In the genomic region with DNA sequence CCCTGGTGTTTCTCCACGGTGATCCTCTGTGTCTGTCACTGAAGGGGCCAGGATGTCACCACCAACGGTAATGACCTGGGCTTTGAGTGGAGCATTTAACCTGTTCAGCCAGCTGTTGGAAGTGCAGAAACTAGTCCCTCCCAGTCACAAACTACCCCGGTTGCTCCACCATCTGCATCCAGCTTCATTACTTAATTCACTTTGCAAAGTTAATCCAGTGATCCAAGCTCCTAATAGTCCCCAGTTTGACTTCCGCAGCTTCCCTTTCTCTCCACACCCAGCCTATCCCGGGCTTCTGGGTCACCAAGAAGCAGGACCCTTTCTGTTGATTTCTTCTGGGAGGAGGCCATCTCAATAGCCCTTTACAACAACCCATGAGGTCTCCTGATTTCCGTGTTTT, we compare ENCODE assay signal across 20 cellular contexts.
DNase-seq lines count a peak whose midpoint lies in the region; ATAC-seq and TF ChIP-seq lines count a peak whose summit lies in the region.
"Had no signal": no experiment of that assay in that cellular context is flagged by ENCODE, and none has a peak within 500 bp of the region (broad histone marks: within the 10 kb centered on the region; RNA-seq: fewer than 3 reads in every experiment).

No MANE protein-coding gene starts in this region.

- intact Hi-C loops in activated CD4-positive, alpha-beta T cell treated with anti-CD3 and anti-CD28 coated beads, Interleukin-2, amount 10 ng/mL, durations not matched to agents 24 days and 14 days (cut with micrococcal nuclease) = no loop called here
- intact Hi-C loops in activated B cell treated with CpG ODN at 0.5 μM for 24 hours (cut with micrococcal nuclease) (no loop called here), psoas muscle (cut with DNase I) (no loop called here)

- no peaks in the 10 kb centered on the region for H3K27me3 ChIP-seq in CD8-positive, alpha-beta memory T cell (ENCODE audit: insufficient read depth, low read length, poor library complexity, severe bottlenecking)
- no peaks in the 10 kb centered on the region for H3K27me3 ChIP-seq in psoas muscle (ENCODE audit: insufficient read depth in 3 of 3, low read length in 2 of 3)

- no peaks in the 10 kb centered on the region for H3K9me3 Mint-ChIP-seq in activated CD4-positive, alpha-beta T cell treated with anti-CD3 and anti-CD28 coated beads, Interleukin-2, amount 10 ng/mL, durations not matched to agents 24 days and 14 days
- H3K9me3 Mint-ChIP-seq in CD8-positive, alpha-beta memory T cell = no peaks in the 10 kb centered on the region
- no peaks in the 10 kb centered on the region for H3K9me3 Mint-ChIP-seq in activated B cell treated with CpG ODN at 0.5 μM for 24 hours
- H3K9me3 Mint-ChIP-seq in nephron = no peaks in the 10 kb centered on the region
- no peaks in the 10 kb centered on the region for H3K9me3 Mint-ChIP-seq in type B pancreatic cell

- no peaks in the 10 kb centered on the region for H3K36me3 ChIP-seq in CD8-positive, alpha-beta memory T cell (ENCODE audit: insufficient read depth, low read length)
- H3K36me3 ChIP-seq in psoas muscle (ENCODE audit: insufficient read depth in 1 of 2, low read depth in 1 of 2) = peaks cover 0 to 24% of the 10 kb centered on the region in 2 donors

- no peaks in the 10 kb centered on the region for H3K9me3 ChIP-seq in CD8-positive, alpha-beta memory T cell (ENCODE audit: low read length)
- H3K9me3 ChIP-seq in psoas muscle = no peaks in the 10 kb centered on the region
- H3K9me3 ChIP-seq: A549 had no signal

- H3K4me3 ChIP-seq in CD8-positive, alpha-beta memory T cell (ENCODE audit: low read length) = peak overlapping the region; percentile 52
- H3K4me3 ChIP-seq in psoas muscle = no peak overlapping the region
- H3K4me3 ChIP-seq: A549 had no signal

- no peak for DNase-seq in activated CD4-positive, alpha-beta T cell treated with anti-CD3 and anti-CD28 coated beads, Interleukin-2, amount 10 ng/mL, durations not matched to agents 24 days and 14 days
- no peak for DNase-seq in activated CD4-positive, alpha-beta T cell treated with anti-CD3 and anti-CD28 coated beads, Interleukin-2, amount 50 U/mL, for 4 hours
- no peak for DNase-seq in CD8-positive, alpha-beta memory T cell
- DNase-seq in activated B cell treated with CpG ODN at 0.5 μM for 24 hours (no peak), GM20000 (ENCODE audit: low spot score) (no peak), type B pancreatic cell (ENCODE audit: extremely low spot score, unreplicated experiment) (no peak), psoas muscle (no peak)
- DNase-seq: Calu3; dermis blood vessel endothelial cell; H7; hippocampal formation; Kasumi-1; left colon; NCI-H1436 treated with DMSO at 0.1 percent for 48 hours; NCI-H510A treated with DMSO at 0.1 percent for 48 hours; retina; stimulated activated CD4-positive, alpha-beta T cell treated with anti-CD3 and anti-CD28 coated beads, Interleukin-1b, Interleukin-23, amount 100 ng/mL, for 48 hours had no signal

- peak overlapping the region; percentile 98 for H3K27ac Mint-ChIP-seq in activated CD4-positive, alpha-beta T cell treated with anti-CD3 and anti-CD28 coated beads, Interleukin-2, amount 10 ng/mL, durations not matched to agents 24 days and 14 days
- peak overlapping the region in 7 of 8 donors; percentile 22 to 91 (median 74) for H3K27ac Mint-ChIP-seq in CD8-positive, alpha-beta memory T cell
- H3K27ac Mint-ChIP-seq in activated B cell treated with CpG ODN at 0.5 μM for 24 hours (peak overlapping the region; percentile 95), nephron (peak overlapping the region in 2 of 3 experiments; percentile 25 to 47), type B pancreatic cell (no peak overlapping the region)

- peaks cover 31% of the 10 kb centered on the region for H3K4me1 ChIP-seq in CD8-positive, alpha-beta memory T cell (ENCODE audit: insufficient read depth, low read length)
- no peaks in the 10 kb centered on the region for H3K4me1 ChIP-seq in psoas muscle
- H3K4me1 ChIP-seq: A549 had no signal

- POLR2A ChIA-PET in CD8-positive, alpha-beta memory T cell (lab: Charles Lee) = no interaction called here
- POLR2A ChIA-PET in activated B cell treated with CpG ODN at 0.5 μM for 24 hours (lab: Charles Lee) = interaction anchor here (1.4 kb wide), 1 partner anchor 14 kb away, joined by 4 read pairs; no protein-coding TSS in a partner anchor

- peaks cover 33% of the 10 kb centered on the region for H3K4me1 Mint-ChIP-seq in activated CD4-positive, alpha-beta T cell treated with anti-CD3 and anti-CD28 coated beads, Interleukin-2, amount 10 ng/mL, durations not matched to agents 24 days and 14 days
- H3K4me1 Mint-ChIP-seq in CD8-positive, alpha-beta memory T cell = peaks cover 11 to 30% (median 26%) of the 10 kb centered on the region in 3 donors
- H3K4me1 Mint-ChIP-seq in activated B cell treated with CpG ODN at 0.5 μM for 24 hours (peaks cover 60% of the 10 kb centered on the region), nephron (peaks cover 35% of the 10 kb centered on the region), type B pancreatic cell (ENCODE audit: unreplicated experiment) (peaks cover 33% of the 10 kb centered on the region)

- TF ChIP-seq CTCF in activated B cell treated with CpG ODN at 0.5 μM for 24 hours (IDR thresholded peaks at IDR 0.05) = no peak
- TF ChIP-seq CTCF in nephron (IDR thresholded peaks at IDR 0.05; ENCODE audit: unreplicated experiment in 3 of 3) = no peak
- no peak for TF ChIP-seq CTCF in GM20000 (IDR thresholded peaks at IDR 0.05; ENCODE audit: extremely low read depth, missing control alignments)
- no peak for TF ChIP-seq CTCF in type B pancreatic cell (conservative IDR thresholded peaks at IDR 0.05)
- no peak for TF ChIP-seq CTCF in psoas muscle (IDR thresholded peaks at IDR 0.05)

- no peak overlapping the region for H3K27ac ChIP-seq in CD8-positive, alpha-beta memory T cell (ENCODE audit: low read depth, low read length)
- no peak overlapping the region for H3K27ac ChIP-seq in psoas muscle

- no peak for ATAC-seq in activated B cell treated with CpG ODN at 0.5 μM for 24 hours (ENCODE audit: low read depth)
- no peak for ATAC-seq in psoas muscle
- ATAC-seq: A549, SK-N-SH treated with all-trans-retinoic acid at 6 μM for 48 hours had no signal

- H3K4me3 Mint-ChIP-seq in activated CD4-positive, alpha-beta T cell treated with anti-CD3 and anti-CD28 coated beads, Interleukin-2, amount 10 ng/mL, durations not matched to agents 24 days and 14 days = peak overlapping the region; percentile 91
- H3K4me3 Mint-ChIP-seq in CD8-positive, alpha-beta memory T cell = peak overlapping the region in 5 of 7 donors; percentile 15 to 83 (median 32)
- H3K4me3 Mint-ChIP-seq in activated B cell treated with CpG ODN at 0.5 μM for 24 hours (peak overlapping the region; percentile 88), nephron (peak overlapping the region in 1 of 3 experiments; percentile 19), type B pancreatic cell (no peak overlapping the region)

- peaks cover 12% of the 10 kb centered on the region for H3K36me3 Mint-ChIP-seq in activated CD4-positive, alpha-beta T cell treated with anti-CD3 and anti-CD28 coated beads, Interleukin-2, amount 10 ng/mL, durations not matched to agents 24 days and 14 days (ENCODE audit: low read depth)
- H3K36me3 Mint-ChIP-seq in CD8-positive, alpha-beta memory T cell = peaks cover 0 to 36% (median 7%) of the 10 kb centered on the region in 3 donors
- H3K36me3 Mint-ChIP-seq in activated B cell treated with CpG ODN at 0.5 μM for 24 hours (ENCODE audit: low read depth) = peaks cover 20% of the 10 kb centered on the region
- H3K36me3 Mint-ChIP-seq in nephron (ENCODE audit: low read depth) = no peaks in the 10 kb centered on the region
- no peaks in the 10 kb centered on the region for H3K36me3 Mint-ChIP-seq in type B pancreatic cell

- H3K27me3 Mint-ChIP-seq in activated CD4-positive, alpha-beta T cell treated with anti-CD3 and anti-CD28 coated beads, Interleukin-2, amount 10 ng/mL, durations not matched to agents 24 days and 14 days = no peaks in the 10 kb centered on the region
- peaks cover 0 to 2% of the 10 kb centered on the region in 2 donors for H3K27me3 Mint-ChIP-seq in CD8-positive, alpha-beta memory T cell
- H3K27me3 Mint-ChIP-seq in activated B cell treated with CpG ODN at 0.5 μM for 24 hours = no peaks in the 10 kb centered on the region
- H3K27me3 Mint-ChIP-seq in nephron (ENCODE audit: low read depth) = peaks cover 27% of the 10 kb centered on the region
- H3K27me3 Mint-ChIP-seq in type B pancreatic cell = peaks cover 12% of the 10 kb centered on the region

- 68 to 71% (median 71%) methylated on average over 6 of the region's 6 CpGs for WGBS in psoas muscle, 3 donors

- CTCF ChIA-PET in CD8-positive, alpha-beta memory T cell (lab: Charles Lee) = interaction anchor here (0.6 kb wide), 1 partner anchor 102 kb away, joined by 3 read pairs; no protein-coding TSS in a partner anchor
- CTCF ChIA-PET in activated B cell treated with CpG ODN at 0.5 μM for 24 hours (lab: Charles Lee) = interaction anchor here (0.7 to 2.4 kb wide), 3 partner anchors 184 to 393 kb away, joined by 3 to 11 read pairs (median 7); no protein-coding TSS in a partner anchor
